In the genomic region with DNA sequence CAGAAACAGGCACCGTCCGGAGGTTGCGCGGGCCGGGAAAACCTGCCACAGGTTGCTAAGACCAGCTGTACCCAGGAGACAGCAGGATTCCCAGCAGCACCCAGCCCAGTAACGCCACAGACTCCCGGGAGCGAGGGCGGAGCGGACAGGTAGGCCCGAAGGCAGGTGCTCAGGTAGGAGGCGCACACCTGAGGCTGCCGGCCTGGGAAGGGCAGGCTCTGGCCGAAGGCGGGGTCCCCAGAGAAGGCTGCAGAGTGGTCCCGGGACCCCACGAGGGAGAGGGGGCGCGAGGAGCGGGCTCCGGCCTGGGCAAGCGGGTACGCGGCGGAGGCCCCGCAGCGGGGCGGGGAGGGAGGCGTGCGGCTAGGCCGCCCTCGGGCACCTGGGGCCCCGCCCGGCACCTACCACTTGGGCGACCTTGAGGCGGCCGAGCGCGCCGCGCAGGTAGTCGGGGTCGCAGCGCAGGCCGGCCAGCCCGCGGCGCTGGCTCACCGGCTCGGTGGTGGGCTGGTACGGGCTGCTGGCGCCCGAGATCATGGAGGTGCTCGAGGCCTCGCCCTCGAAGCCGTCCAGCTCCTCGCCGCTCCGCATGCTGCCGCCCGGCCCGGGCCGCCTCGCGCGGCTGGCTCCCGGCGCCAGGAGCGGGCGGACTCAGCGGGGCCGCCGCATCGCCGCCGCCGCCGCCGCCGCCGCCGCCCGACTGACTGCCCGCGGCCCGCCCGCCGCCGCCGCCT, we compare ENCODE assay signal across 1 cellular context.
TF ChIP-seq lines count a peak whose summit lies in the region.

No MANE protein-coding gene starts in this region.

TF ChIP-seq in HEK293, 187 proteins besides CTCF, POLR2A, EP300 and RAD21 (continued from another document):
- TF ChIP-seq ZNF280D (tag by site-specific recombination; IDR thresholded peaks at IDR 0.05) (no peak), ZNF423 (tag by site-specific recombination; IDR thresholded peaks at IDR 0.05) (no peak), ZNF335 (tag by site-specific recombination; conservative IDR thresholded peaks at IDR 0.05) (peak; percentile 70), ZNF707 (tag by site-specific recombination; IDR thresholded peaks at IDR 0.05) (no peak), ZXDB (tag by site-specific recombination; IDR thresholded peaks at IDR 0.05) (0 out of 2 replicates have a peak, but pooled peaks have one; percentile 19), ZNF112 (tag by site-specific recombination; IDR thresholded peaks at IDR 0.05) (no peak), KLF8 (tag by site-specific recombination; IDR thresholded peaks at IDR 0.05) (peak; percentile 49; the same call in 1 of the 2 replicates), ZFHX2 (tag by site-specific recombination; conservative IDR thresholded peaks at IDR 0.05) (no peak), ZNF660 (tag by site-specific recombination; IDR thresholded peaks at IDR 0.05) (0 out of 2 replicates have a peak, but pooled peaks have one; percentile 14), ZBTB8A (tag by site-specific recombination; IDR thresholded peaks at IDR 0.05) (peak; percentile 41; the same call in 1 of the 2 replicates), ZBTB20 (tag by site-specific recombination; IDR thresholded peaks at IDR 0.05) (peak; percentile 74), ZNF76 (tag by site-specific recombination; IDR thresholded peaks at IDR 0.05; ENCODE audit: borderline replicate concordance, low read depth) (peak; percentile 91), KLF16 (tag by site-specific recombination; IDR thresholded peaks at IDR 0.05) (no peak), IKZF3 (tag by site-specific recombination; IDR thresholded peaks at IDR 0.05) (no peak), ATF2 (tag by site-specific recombination; IDR thresholded peaks at IDR 0.05; ENCODE audit: low read depth) (no peak), MEIS1 (CRISPR knock-in tag; IDR thresholded peaks at IDR 0.05; ENCODE audit: borderline replicate concordance) (no peak), ZNF561 (tag by site-specific recombination; IDR thresholded peaks at IDR 0.05; ENCODE audit: borderline replicate concordance) (0 out of 2 replicates have a peak, but pooled peaks have one; percentile 61), SCRT1 (tag by site-specific recombination; IDR thresholded peaks at IDR 0.05; ENCODE audit: borderline replicate concordance) (peak; percentile 83), ZNF211 (tag by site-specific recombination; IDR thresholded peaks at IDR 0.05; ENCODE audit: low read depth) (no peak), ZNF37A (tag by site-specific recombination; IDR thresholded peaks at IDR 0.05) (no peak), ZNF555 (tag by site-specific recombination; conservative IDR thresholded peaks at IDR 0.05) (no peak), ZNF354C (tag by site-specific recombination; IDR thresholded peaks at IDR 0.05; ENCODE audit: borderline replicate concordance, low read depth) (no peak), KLF1 (tag by site-specific recombination; IDR thresholded peaks at IDR 0.05) (peak; percentile 13; the same call in 1 of the 2 replicates), ZEB2 (tag by site-specific recombination; IDR thresholded peaks at IDR 0.05) (peak; percentile 82), ZNF549 (tag by site-specific recombination; IDR thresholded peaks at IDR 0.05) (no peak), ZNF2 (tag by site-specific recombination; IDR thresholded peaks at IDR 0.05) (peak; percentile 28; the same call in 1 of the 2 replicates)
- TF ChIP-seq, protein P1, sequence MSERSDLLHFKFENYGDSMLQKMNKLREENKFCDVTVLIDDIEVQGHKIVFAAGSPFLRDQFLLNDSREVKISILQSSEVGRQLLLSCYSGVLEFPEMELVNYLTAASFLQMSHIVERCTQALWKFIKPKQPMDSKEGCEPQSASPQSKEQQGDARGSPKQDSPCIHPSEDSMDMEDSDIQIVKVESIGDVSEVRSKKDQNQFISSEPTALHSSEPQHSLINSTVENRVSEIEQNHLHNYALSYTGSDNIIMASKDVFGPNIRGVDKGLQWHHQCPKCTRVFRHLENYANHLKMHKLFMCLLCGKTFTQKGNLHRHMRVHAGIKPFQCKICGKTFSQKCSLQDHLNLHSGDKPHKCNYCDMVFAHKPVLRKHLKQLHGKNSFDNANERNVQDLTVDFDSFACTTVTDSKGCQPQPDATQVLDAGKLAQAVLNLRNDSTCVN (tag by site-specific recombination; optimal IDR thresholded peaks at IDR 0.05) = peak; percentile 62
- TF ChIP-seq, protein P2, sequence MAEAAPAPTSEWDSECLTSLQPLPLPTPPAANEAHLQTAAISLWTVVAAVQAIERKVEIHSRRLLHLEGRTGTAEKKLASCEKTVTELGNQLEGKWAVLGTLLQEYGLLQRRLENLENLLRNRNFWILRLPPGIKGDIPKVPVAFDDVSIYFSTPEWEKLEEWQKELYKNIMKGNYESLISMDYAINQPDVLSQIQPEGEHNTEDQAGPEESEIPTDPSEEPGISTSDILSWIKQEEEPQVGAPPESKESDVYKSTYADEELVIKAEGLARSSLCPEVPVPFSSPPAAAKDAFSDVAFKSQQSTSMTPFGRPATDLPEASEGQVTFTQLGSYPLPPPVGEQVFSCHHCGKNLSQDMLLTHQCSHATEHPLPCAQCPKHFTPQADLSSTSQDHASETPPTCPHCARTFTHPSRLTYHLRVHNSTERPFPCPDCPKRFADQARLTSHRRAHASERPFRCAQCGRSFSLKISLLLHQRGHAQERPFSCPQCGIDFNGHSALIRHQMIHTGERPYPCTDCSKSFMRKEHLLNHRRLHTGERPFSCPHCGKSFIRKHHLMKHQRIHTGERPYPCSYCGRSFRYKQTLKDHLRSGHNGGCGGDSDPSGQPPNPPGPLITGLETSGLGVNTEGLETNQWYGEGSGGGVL (tag by site-specific recombination; IDR thresholded peaks at IDR 0.05) = 0 out of 2 replicates have a peak, but pooled peaks have one; percentile 5
- TF ChIP-seq, protein P3, sequence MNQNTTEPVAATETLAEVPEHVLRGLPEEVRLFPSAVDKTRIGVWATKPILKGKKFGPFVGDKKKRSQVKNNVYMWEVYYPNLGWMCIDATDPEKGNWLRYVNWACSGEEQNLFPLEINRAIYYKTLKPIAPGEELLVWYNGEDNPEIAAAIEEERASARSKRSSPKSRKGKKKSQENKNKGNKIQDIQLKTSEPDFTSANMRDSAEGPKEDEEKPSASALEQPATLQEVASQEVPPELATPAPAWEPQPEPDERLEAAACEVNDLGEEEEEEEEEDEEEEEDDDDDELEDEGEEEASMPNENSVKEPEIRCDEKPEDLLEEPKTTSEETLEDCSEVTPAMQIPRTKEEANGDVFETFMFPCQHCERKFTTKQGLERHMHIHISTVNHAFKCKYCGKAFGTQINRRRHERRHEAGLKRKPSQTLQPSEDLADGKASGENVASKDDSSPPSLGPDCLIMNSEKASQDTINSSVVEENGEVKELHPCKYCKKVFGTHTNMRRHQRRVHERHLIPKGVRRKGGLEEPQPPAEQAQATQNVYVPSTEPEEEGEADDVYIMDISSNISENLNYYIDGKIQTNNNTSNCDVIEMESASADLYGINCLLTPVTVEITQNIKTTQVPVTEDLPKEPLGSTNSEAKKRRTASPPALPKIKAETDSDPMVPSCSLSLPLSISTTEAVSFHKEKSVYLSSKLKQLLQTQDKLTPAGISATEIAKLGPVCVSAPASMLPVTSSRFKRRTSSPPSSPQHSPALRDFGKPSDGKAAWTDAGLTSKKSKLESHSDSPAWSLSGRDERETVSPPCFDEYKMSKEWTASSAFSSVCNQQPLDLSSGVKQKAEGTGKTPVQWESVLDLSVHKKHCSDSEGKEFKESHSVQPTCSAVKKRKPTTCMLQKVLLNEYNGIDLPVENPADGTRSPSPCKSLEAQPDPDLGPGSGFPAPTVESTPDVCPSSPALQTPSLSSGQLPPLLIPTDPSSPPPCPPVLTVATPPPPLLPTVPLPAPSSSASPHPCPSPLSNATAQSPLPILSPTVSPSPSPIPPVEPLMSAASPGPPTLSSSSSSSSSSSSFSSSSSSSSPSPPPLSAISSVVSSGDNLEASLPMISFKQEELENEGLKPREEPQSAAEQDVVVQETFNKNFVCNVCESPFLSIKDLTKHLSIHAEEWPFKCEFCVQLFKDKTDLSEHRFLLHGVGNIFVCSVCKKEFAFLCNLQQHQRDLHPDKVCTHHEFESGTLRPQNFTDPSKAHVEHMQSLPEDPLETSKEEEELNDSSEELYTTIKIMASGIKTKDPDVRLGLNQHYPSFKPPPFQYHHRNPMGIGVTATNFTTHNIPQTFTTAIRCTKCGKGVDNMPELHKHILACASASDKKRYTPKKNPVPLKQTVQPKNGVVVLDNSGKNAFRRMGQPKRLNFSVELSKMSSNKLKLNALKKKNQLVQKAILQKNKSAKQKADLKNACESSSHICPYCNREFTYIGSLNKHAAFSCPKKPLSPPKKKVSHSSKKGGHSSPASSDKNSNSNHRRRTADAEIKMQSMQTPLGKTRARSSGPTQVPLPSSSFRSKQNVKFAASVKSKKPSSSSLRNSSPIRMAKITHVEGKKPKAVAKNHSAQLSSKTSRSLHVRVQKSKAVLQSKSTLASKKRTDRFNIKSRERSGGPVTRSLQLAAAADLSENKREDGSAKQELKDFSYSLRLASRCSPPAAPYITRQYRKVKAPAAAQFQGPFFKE (tag by site-specific recombination; IDR thresholded peaks at IDR 0.05; ENCODE audit: borderline replicate concordance) = 0 out of 2 replicates have a peak, but pooled peaks have one; percentile 36
- TF ChIP-seq, protein P4, sequence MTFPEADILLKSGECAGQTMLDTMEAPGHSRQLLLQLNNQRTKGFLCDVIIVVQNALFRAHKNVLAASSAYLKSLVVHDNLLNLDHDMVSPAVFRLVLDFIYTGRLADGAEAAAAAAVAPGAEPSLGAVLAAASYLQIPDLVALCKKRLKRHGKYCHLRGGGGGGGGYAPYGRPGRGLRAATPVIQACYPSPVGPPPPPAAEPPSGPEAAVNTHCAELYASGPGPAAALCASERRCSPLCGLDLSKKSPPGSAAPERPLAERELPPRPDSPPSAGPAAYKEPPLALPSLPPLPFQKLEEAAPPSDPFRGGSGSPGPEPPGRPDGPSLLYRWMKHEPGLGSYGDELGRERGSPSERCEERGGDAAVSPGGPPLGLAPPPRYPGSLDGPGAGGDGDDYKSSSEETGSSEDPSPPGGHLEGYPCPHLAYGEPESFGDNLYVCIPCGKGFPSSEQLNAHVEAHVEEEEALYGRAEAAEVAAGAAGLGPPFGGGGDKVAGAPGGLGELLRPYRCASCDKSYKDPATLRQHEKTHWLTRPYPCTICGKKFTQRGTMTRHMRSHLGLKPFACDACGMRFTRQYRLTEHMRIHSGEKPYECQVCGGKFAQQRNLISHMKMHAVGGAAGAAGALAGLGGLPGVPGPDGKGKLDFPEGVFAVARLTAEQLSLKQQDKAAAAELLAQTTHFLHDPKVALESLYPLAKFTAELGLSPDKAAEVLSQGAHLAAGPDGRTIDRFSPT (tag by site-specific recombination; IDR thresholded peaks at IDR 0.05) = no peak
